13 cellular contexts compared by ENCODE assay signal in genomic region chr17:46152423-46152822, GRCh38. TPM values are rescaled to one million over a fixed set of nuclear protein-coding genes. Genes with fewer than 3 reads are reported as not detected.
DNase-seq lines count a peak whose midpoint lies in the region; ATAC-seq and TF ChIP-seq lines count a peak whose summit lies in the region.
"Had no signal": no experiment of that assay in that cellular context is flagged by ENCODE, and none has a peak within 500 bp of the region (broad histone marks: within the 10 kb centered on the region; RNA-seq: fewer than 3 reads in every experiment).

No MANE protein-coding gene starts in this region.

- H3K9me3 ChIP-seq in gastrocnemius medialis = no peaks in the 10 kb centered on the region
- H3K9me3 ChIP-seq in effector memory CD4-positive, alpha-beta T cell (ENCODE audit: control insufficient read depth, low read length) = no peaks in the 10 kb centered on the region
- H3K9me3 ChIP-seq: vagina had no signal

- no peak for DNase-seq in activated CD8-positive, alpha-beta T cell treated with anti-CD3 and anti-CD28 coated beads for 36 hours
- DNase-seq in activated CD8-positive, alpha-beta T cell treated with anti-CD3 and anti-CD28 coated beads, Interleukin-2, amount 10 ng/mL, durations not matched to agents 7 days and 5 days = no peak
- peak; percentile 86 for DNase-seq in NCI-H146 (lab: John Stamatoyannopoulos, UW)
- no peak for DNase-seq in effector memory CD8-positive, alpha-beta T cell
- no peak for DNase-seq in gastrocnemius medialis
- DNase-seq in effector memory CD4-positive, alpha-beta T cell = no peak
- no peak for DNase-seq in activated T-helper 1 cell treated with anti-CD3 and anti-CD28 coated beads, Interleukin-12 subunit alpha, Interleukin-12 subunit beta, Interleukin-2, Interleukin-4 antibody, amounts not matched to agents 30 ng/mL and 10 ng/mL and 1 ng/mL, durations not matched to agents 14 hours and 24 hours and 36 hours (ENCODE audit: low spot score)
- DNase-seq: effector CD4-positive, alpha-beta T cell; head of caudate nucleus; left colon; NCI-H446 had no signal

- H3K4me1 Mint-ChIP-seq in activated CD8-positive, alpha-beta T cell treated with anti-CD3 and anti-CD28 coated beads for 36 hours (ENCODE audit: low read depth) = peaks cover 88% of the 10 kb centered on the region
- H3K4me1 Mint-ChIP-seq in activated CD8-positive, alpha-beta T cell treated with anti-CD3 and anti-CD28 coated beads, Interleukin-2, amount 10 ng/mL, durations not matched to agents 7 days and 5 days (ENCODE audit: low read depth) = peaks cover 72% of the 10 kb centered on the region
- peaks cover 64 to 85% of the 10 kb centered on the region in 2 donors for H3K4me1 Mint-ChIP-seq in effector memory CD8-positive, alpha-beta T cell (ENCODE audit: low read depth in 2 of 2)
- peaks cover 88% of the 10 kb centered on the region for H3K4me1 Mint-ChIP-seq in activated T-helper 1 cell treated with anti-CD3 and anti-CD28 coated beads, Interleukin-12 subunit alpha, Interleukin-12 subunit beta, Interleukin-2, Interleukin-4 antibody, amounts not matched to agents 30 ng/mL and 10 ng/mL and 1 ng/mL, durations not matched to agents 14 hours and 24 hours and 36 hours (ENCODE audit: low read depth)

- peak overlapping the region; percentile 56 for H3K27ac Mint-ChIP-seq in activated CD8-positive, alpha-beta T cell treated with anti-CD3 and anti-CD28 coated beads for 36 hours
- H3K27ac Mint-ChIP-seq in activated CD8-positive, alpha-beta T cell treated with anti-CD3 and anti-CD28 coated beads, Interleukin-2, amount 10 ng/mL, durations not matched to agents 7 days and 5 days = no peak overlapping the region
- H3K27ac Mint-ChIP-seq in effector memory CD8-positive, alpha-beta T cell = peak overlapping the region; percentile 15 to 87
- H3K27ac Mint-ChIP-seq in activated T-helper 1 cell treated with anti-CD3 and anti-CD28 coated beads, Interleukin-12 subunit alpha, Interleukin-12 subunit beta, Interleukin-2, Interleukin-4 antibody, amounts not matched to agents 30 ng/mL and 10 ng/mL and 1 ng/mL, durations not matched to agents 14 hours and 24 hours and 36 hours = no peak overlapping the region

- intact Hi-C loops in activated CD8-positive, alpha-beta T cell treated with anti-CD3 and anti-CD28 coated beads for 36 hours (cut with micrococcal nuclease) = no loop called here
- intact Hi-C loops in gastrocnemius medialis (cut with DNase I; ENCODE audit: low total_unique reads) = no loop called here
- intact Hi-C loops in activated T-helper 1 cell treated with anti-CD3 and anti-CD28 coated beads, Interleukin-12 subunit alpha, Interleukin-12 subunit beta, Interleukin-2, Interleukin-4 antibody, amounts not matched to agents 30 ng/mL and 10 ng/mL and 1 ng/mL, durations not matched to agents 14 hours and 24 hours and 36 hours (cut with micrococcal nuclease) = no loop called here

- H3K27ac ChIP-seq in gastrocnemius medialis = peak overlapping the region in 3 of 4 donors; percentile 4 to 60 (median 31)
- H3K27ac ChIP-seq in effector memory CD4-positive, alpha-beta T cell (ENCODE audit: insufficient read depth, low read length, poor library complexity, severe bottlenecking) = no peak overlapping the region
- H3K27ac ChIP-seq: vagina had no signal

- H3K27me3 Mint-ChIP-seq in activated CD8-positive, alpha-beta T cell treated with anti-CD3 and anti-CD28 coated beads for 36 hours = no peaks in the 10 kb centered on the region
- no peaks in the 10 kb centered on the region for H3K27me3 Mint-ChIP-seq in activated CD8-positive, alpha-beta T cell treated with anti-CD3 and anti-CD28 coated beads, Interleukin-2, amount 10 ng/mL, durations not matched to agents 7 days and 5 days (ENCODE audit: low read depth)
- no peaks in the 10 kb centered on the region for H3K27me3 Mint-ChIP-seq in effector memory CD8-positive, alpha-beta T cell
- no peaks in the 10 kb centered on the region for H3K27me3 Mint-ChIP-seq in activated T-helper 1 cell treated with anti-CD3 and anti-CD28 coated beads, Interleukin-12 subunit alpha, Interleukin-12 subunit beta, Interleukin-2, Interleukin-4 antibody, amounts not matched to agents 30 ng/mL and 10 ng/mL and 1 ng/mL, durations not matched to agents 14 hours and 24 hours and 36 hours (ENCODE audit: insufficient read depth)

- TF ChIP-seq CTCF in activated CD8-positive, alpha-beta T cell treated with anti-CD3 and anti-CD28 coated beads for 36 hours (IDR thresholded peaks at IDR 0.05) = no peak
- TF ChIP-seq CTCF in gastrocnemius medialis (IDR thresholded peaks at IDR 0.05 in 4 of 5, conservative IDR thresholded peaks at IDR 0.05 in 1 of 5) = no peak

- no peaks in the 10 kb centered on the region for H3K27me3 ChIP-seq in gastrocnemius medialis
- no peaks in the 10 kb centered on the region for H3K27me3 ChIP-seq in effector memory CD4-positive, alpha-beta T cell (replicated peaks; ENCODE audit: control insufficient read depth, insufficient read depth, low read length, poor library complexity, severe bottlenecking)
- H3K27me3 ChIP-seq: vagina had no signal

- POLR2A ChIA-PET in activated CD8-positive, alpha-beta T cell treated with anti-CD3 and anti-CD28 coated beads for 36 hours (lab: Charles Lee) = interaction anchor here (0.7 to 1.4 kb wide), 2 partner anchors 35 to 93 kb away, joined by 3 to 4 read pairs; no protein-coding TSS in a partner anchor
- POLR2A ChIA-PET in activated CD8-positive, alpha-beta T cell treated with anti-CD3 and anti-CD28 coated beads, Interleukin-2, amount 10 ng/mL, durations not matched to agents 7 days and 5 days (lab: Charles Lee) = no interaction called here

- CTCF ChIA-PET in activated CD8-positive, alpha-beta T cell treated with anti-CD3 and anti-CD28 coated beads for 36 hours (lab: Charles Lee) = interaction anchor here (0.7 to 4.4 kb wide), 5 partner anchors 8 to 1407 kb away, joined by 3 to 14 read pairs (median 4); no protein-coding TSS in a partner anchor
- CTCF ChIA-PET in activated CD8-positive, alpha-beta T cell treated with anti-CD3 and anti-CD28 coated beads, Interleukin-2, amount 10 ng/mL, durations not matched to agents 7 days and 5 days (lab: Charles Lee) = interaction anchor here (0.6 to 0.9 kb wide), 2 partner anchors 35 to 115 kb away, joined by 3 to 4 read pairs; no protein-coding TSS in a partner anchor

- no peak for ATAC-seq in activated CD8-positive, alpha-beta T cell treated with anti-CD3 and anti-CD28 coated beads for 36 hours
- no peak for ATAC-seq in activated CD8-positive, alpha-beta T cell treated with anti-CD3 and anti-CD28 coated beads, Interleukin-2, amount 10 ng/mL, durations not matched to agents 7 days and 5 days
- no peak for ATAC-seq in effector memory CD8-positive, alpha-beta T cell (replicated peaks)
- ATAC-seq in gastrocnemius medialis (no peak), HG02798 (IDR thresholded peaks at IDR 0.05; ENCODE audit: poor library complexity, unreplicated experiment) (no peak)

- no peaks in the 10 kb centered on the region for H3K36me3 ChIP-seq in gastrocnemius medialis
- no peaks in the 10 kb centered on the region for H3K36me3 ChIP-seq in effector memory CD4-positive, alpha-beta T cell (ENCODE audit: control insufficient read depth, insufficient read depth, low read length)
- H3K36me3 ChIP-seq: vagina had no signal

- no peak overlapping the region for H3K4me3 Mint-ChIP-seq in activated CD8-positive, alpha-beta T cell treated with anti-CD3 and anti-CD28 coated beads for 36 hours
- H3K4me3 Mint-ChIP-seq in activated CD8-positive, alpha-beta T cell treated with anti-CD3 and anti-CD28 coated beads, Interleukin-2, amount 10 ng/mL, durations not matched to agents 7 days and 5 days = no peak overlapping the region
- peak overlapping the region; percentile 13 to 76 for H3K4me3 Mint-ChIP-seq in effector memory CD8-positive, alpha-beta T cell
- no peak overlapping the region for H3K4me3 Mint-ChIP-seq in activated T-helper 1 cell treated with anti-CD3 and anti-CD28 coated beads, Interleukin-12 subunit alpha, Interleukin-12 subunit beta, Interleukin-2, Interleukin-4 antibody, amounts not matched to agents 30 ng/mL and 10 ng/mL and 1 ng/mL, durations not matched to agents 14 hours and 24 hours and 36 hours

- in situ Hi-C loops in gastrocnemius medialis (cut with MboI; ENCODE audit: low sequenced_read_pairs in 4 of 4) = no loop called here

- TF ChIP-seq POLR2A in gastrocnemius medialis (IDR thresholded peaks at IDR 0.05) = no peak

- peak overlapping the region in 1 of 4 donors; percentile 1 for H3K4me3 ChIP-seq in gastrocnemius medialis
- no peak overlapping the region for H3K4me3 ChIP-seq in effector memory CD4-positive, alpha-beta T cell (ENCODE audit: insufficient read depth, low read depth, low read length, poor library complexity, severe bottlenecking)
- H3K4me3 ChIP-seq: vagina had no signal

- H3K36me3 Mint-ChIP-seq in activated CD8-positive, alpha-beta T cell treated with anti-CD3 and anti-CD28 coated beads for 36 hours (ENCODE audit: low read depth) = peaks cover 22% of the 10 kb centered on the region
- H3K36me3 Mint-ChIP-seq in activated CD8-positive, alpha-beta T cell treated with anti-CD3 and anti-CD28 coated beads, Interleukin-2, amount 10 ng/mL, durations not matched to agents 7 days and 5 days (ENCODE audit: low read depth) = peaks cover 28% of the 10 kb centered on the region
- H3K36me3 Mint-ChIP-seq in effector memory CD8-positive, alpha-beta T cell (ENCODE audit: insufficient read depth) = peaks cover 22% of the 10 kb centered on the region
- H3K36me3 Mint-ChIP-seq in activated T-helper 1 cell treated with anti-CD3 and anti-CD28 coated beads, Interleukin-12 subunit alpha, Interleukin-12 subunit beta, Interleukin-2, Interleukin-4 antibody, amounts not matched to agents 30 ng/mL and 10 ng/mL and 1 ng/mL, durations not matched to agents 14 hours and 24 hours and 36 hours (ENCODE audit: low read depth) = peaks cover 16% of the 10 kb centered on the region

- H3K9me3 Mint-ChIP-seq in activated CD8-positive, alpha-beta T cell treated with anti-CD3 and anti-CD28 coated beads for 36 hours = no peaks in the 10 kb centered on the region
- no peaks in the 10 kb centered on the region for H3K9me3 Mint-ChIP-seq in activated CD8-positive, alpha-beta T cell treated with anti-CD3 and anti-CD28 coated beads, Interleukin-2, amount 10 ng/mL, durations not matched to agents 7 days and 5 days (ENCODE audit: insufficient read depth)
- H3K9me3 Mint-ChIP-seq in effector memory CD8-positive, alpha-beta T cell = no peaks in the 10 kb centered on the region
- no peaks in the 10 kb centered on the region for H3K9me3 Mint-ChIP-seq in activated T-helper 1 cell treated with anti-CD3 and anti-CD28 coated beads, Interleukin-12 subunit alpha, Interleukin-12 subunit beta, Interleukin-2, Interleukin-4 antibody, amounts not matched to agents 30 ng/mL and 10 ng/mL and 1 ng/mL, durations not matched to agents 14 hours and 24 hours and 36 hours

- H3K4me1 ChIP-seq in gastrocnemius medialis = peaks cover 81 to 91% of the 10 kb centered on the region in 2 donors
- H3K4me1 ChIP-seq in effector memory CD4-positive, alpha-beta T cell (ENCODE audit: control insufficient read depth, insufficient read depth, low read length, poor library complexity, severe bottlenecking) = peaks cover 63% of the 10 kb centered on the region

RNA-seq across cellular contexts. Expression of gene KANSL1, which starts 40.8 kb away (rescaled TPM):
- total RNA-seq in activated CD8-positive, alpha-beta T cell treated with anti-CD3 and anti-CD28 coated beads for 36 hours = 10 to 100 TPM; 54.4 to 55.3 TPM
- 10 to 100 TPM; 80.5 to 82.8 TPM for total RNA-seq in activated CD8-positive, alpha-beta T cell treated with anti-CD3 and anti-CD28 coated beads, Interleukin-2, amount 10 ng/mL, durations not matched to agents 7 days and 5 days
- total RNA-seq in gastrocnemius medialis = 10 to 100 TPM; 19.9 to 35.9 (median 31.2) TPM
- total RNA-seq in activated T-helper 1 cell treated with anti-CD3 and anti-CD28 coated beads, Interleukin-12 subunit alpha, Interleukin-12 subunit beta, Interleukin-2, Interleukin-4 antibody, amounts not matched to agents 30 ng/mL and 10 ng/mL and 1 ng/mL, durations not matched to agents 14 hours and 24 hours and 36 hours = 96.7 and 99.4 TPM in 2 replicates

Comparison
In these comparisons a context has a peak if more than half of its experiments do, and no peak if none do; other contexts are left out.
1. H3K27ac Mint-ChIP-seq: peak in activated CD8-positive, alpha-beta T cell treated with anti-CD3 and anti-CD28 coated beads for 36 hours (single experiment) and effector memory CD8-positive, alpha-beta T cell (2 of 2); none in activated CD8-positive, alpha-beta T cell treated with anti-CD3 and anti-CD28 coated beads, Interleukin-2, amount 10 ng/mL, durations not matched to agents 7 days and 5 days (single experiment) and activated T-helper 1 cell treated with anti-CD3 and anti-CD28 coated beads, Interleukin-12 subunit alpha, Interleukin-12 subunit beta, Interleukin-2, Interleukin-4 antibody, amounts not matched to agents 30 ng/mL and 10 ng/mL and 1 ng/mL, durations not matched to agents 14 hours and 24 hours and 36 hours (single experiment).
2. H3K4me3 Mint-ChIP-seq: peak in effector memory CD8-positive, alpha-beta T cell (2 of 2); none in activated CD8-positive, alpha-beta T cell treated with anti-CD3 and anti-CD28 coated beads for 36 hours (single experiment), activated CD8-positive, alpha-beta T cell treated with anti-CD3 and anti-CD28 coated beads, Interleukin-2, amount 10 ng/mL, durations not matched to agents 7 days and 5 days (single experiment) and activated T-helper 1 cell treated with anti-CD3 and anti-CD28 coated beads, Interleukin-12 subunit alpha, Interleukin-12 subunit beta, Interleukin-2, Interleukin-4 antibody, amounts not matched to agents 30 ng/mL and 10 ng/mL and 1 ng/mL, durations not matched to agents 14 hours and 24 hours and 36 hours (single experiment).